ENCODE assay signal across 8 cellular contexts in genomic region chr21:33127154-33127893, GRCh38. TPM values are rescaled to one million over a fixed set of nuclear protein-coding genes. Genes with fewer than 3 reads are reported as not detected.
DNase-seq lines count a peak whose midpoint lies in the region; ATAC-seq, FAIRE-seq and TF ChIP-seq lines count a peak whose summit lies in the region.

No MANE protein-coding gene starts in this region.

- no peak overlapping the region for H3K27ac ChIP-seq in AG04450 (ENCODE audit: low read depth, low read length)
- no peak overlapping the region for H3K27ac ChIP-seq in WERI-Rb-1

- TF ChIP-seq CTCF in AG04450 (IDR thresholded peaks at IDR 0.05; ENCODE audit: low read depth, low read length) (peak; percentile 91), WERI-Rb-1 (IDR thresholded peaks at IDR 0.05; ENCODE audit: low read depth, low read length) (peak; percentile 89), bronchial epithelial cell (IDR thresholded peaks at IDR 0.05; ENCODE audit: insufficient read depth, low read length, severe bottlenecking) (peak; percentile 79)

- peaks cover 42% of the 10 kb centered on the region for H3K27me3 ChIP-seq in AG04450 (ENCODE audit: control insufficient read depth, insufficient read depth, low read length)
- no peaks in the 10 kb centered on the region for H3K27me3 ChIP-seq in WERI-Rb-1 (ENCODE audit: insufficient read depth, low read depth, severe bottlenecking)
- H3K27me3 ChIP-seq in bronchial epithelial cell (ENCODE audit: control insufficient read depth, insufficient read depth, low read length): peaks cover 3% of the 10 kb centered on the region

- CTCF ChIA-PET in AG04450 (lab: Charles Lee): interaction anchor here (0.6 to 4.0 kb wide), 38 partner anchors 8 to 558 kb away, joined by 3 to 70 read pairs (median 4); partner anchors contain the start of gene PAXBP1

- peak; percentile 30 for DNase-seq in AG04450 (ENCODE audit: low read depth, low spot score)
- peak; percentile 68 for DNase-seq in NCI-H1092 treated with DMSO at 0.1 percent for 48 hours (lab: John Stamatoyannopoulos, UW)
- peak; percentile 93 for DNase-seq in WERI-Rb-1
- DNase-seq in bronchial epithelial cell (ENCODE audit: low read depth): peak; percentile 46
- peak; percentile 50 for DNase-seq in stimulated activated CD4-positive, alpha-beta T cell treated with anti-CD3 and anti-CD28 coated beads, Interleukin-12 subunit alpha, Interleukin-12 subunit beta, amount 100 ng/mL, for 4 hours

- FAIRE-seq in bronchial epithelial cell (lab: Jason Lieb, UNC) (no peak), islet of Langerhans (lab: Jason Lieb, UNC) (peak; percentile 38)

- POLR2A ChIA-PET in AG04450 (lab: Yijun Ruan, JAX): interaction anchor here (0.8 kb wide), 1 partner anchor 133 kb away, joined by 3 read pairs; no protein-coding TSS in a partner anchor

- ATAC-seq in GM18907 (IDR thresholded peaks at IDR 0.05; ENCODE audit: unreplicated experiment): peak; percentile 62
- no peak for ATAC-seq in GM19324 (IDR thresholded peaks at IDR 0.05; ENCODE audit: low FRiP score, unreplicated experiment)

- no peaks in the 10 kb centered on the region for H3K9me3 ChIP-seq in AG04450 (ENCODE audit: control insufficient read depth, insufficient read depth, low read length)
- no peaks in the 10 kb centered on the region for H3K9me3 ChIP-seq in WERI-Rb-1 (ENCODE audit: severe bottlenecking)

- H3K4me3 ChIP-seq in AG04450 (ENCODE audit: low read depth, low read length) (peak overlapping the region; percentile 51), WERI-Rb-1 (ENCODE audit: low read depth, low read length) (peak overlapping the region; percentile 43), bronchial epithelial cell (ENCODE audit: low read depth, low read length) (no peak overlapping the region)

- H3K36me3 ChIP-seq in WERI-Rb-1: no peaks in the 10 kb centered on the region
- H3K36me3 ChIP-seq in bronchial epithelial cell (ENCODE audit: control insufficient read depth, insufficient read depth, low read length): no peaks in the 10 kb centered on the region

RNA-seq across cellular contexts. Expression of gene OLIG1, which starts 57.4 kb away (rescaled TPM):
- not detected in 2 replicates for polyA plus RNA-seq in AG04450 (2011; rRNA removed)
- not detected in 2 replicates for polyA minus RNA-seq in AG04450 (2011; rRNA and poly(A)+ RNA removed)
- not detected in 2 replicates for total RNA-seq in bronchial epithelial cell

Comparison
In these comparisons a context has a peak if more than half of its experiments do, and no peak if none do; other contexts are left out.
1. DNase-seq: peak in every context shown above with its lines; median percentile 93 in WERI-Rb-1; 68 in NCI-H1092 treated with DMSO at 0.1 percent for 48 hours; 50 in stimulated activated CD4-positive, alpha-beta T cell treated with anti-CD3 and anti-CD28 coated beads, Interleukin-12 subunit alpha, Interleukin-12 subunit beta, amount 100 ng/mL, for 4 hours; 46 in bronchial epithelial cell; 30 in AG04450.